Comparison of ENCODE assay signal across 8 cellular contexts in genomic region chr15:40941078-40941527, GRCh38. TPM values are rescaled to one million over a fixed set of nuclear protein-coding genes. Genes with fewer than 3 reads are reported as not detected.
A peak's percentile ranks its signal among the peaks of the same experiment; 100 is the strongest.
DNase-seq lines count a peak whose midpoint lies in the region; ATAC-seq, FAIRE-seq and TF ChIP-seq lines count a peak whose summit lies in the region.

No MANE protein-coding gene starts in this region.

- peak overlapping the region; percentile 83 for H3K27ac Mint-ChIP-seq in activated naive CD8-positive, alpha-beta T cell treated with anti-CD3 and anti-CD28 coated beads, Interleukin-2, amount 50 U/mL, for 24 hours

- 0% methylated on average over 2 of the region's 7 CpGs for WGBS in HepG2 (ENCODE audit: low lambda C conversion rate)
- WGBS in transverse colon (ENCODE audit: low coverage in 1 of 2), 2 donors: 19% methylated on average over 7 of the region's 7 CpGs; no CpG with 5 or more reads in 1 of the 2 donors

- no TSS peak for BruUV-seq in HepG2 (replicated peaks; lab: Mats Ljungman, UMichigan)

- no peaks in the 10 kb centered on the region for H3K36me3 Mint-ChIP-seq in activated naive CD8-positive, alpha-beta T cell treated with anti-CD3 and anti-CD28 coated beads, Interleukin-2, amount 50 U/mL, for 24 hours (ENCODE audit: low read depth)

- no peak for FAIRE-seq in HepG2 (lab: Jason Lieb, UNC)

- CTCF ChIA-PET in HepG2 (lab: Yijun Ruan, JAX; ENCODE audit: low intra/inter-chr PET ratio, low total read pairs): interaction anchor here (0.6 to 1.3 kb wide), 2 partner anchors 37 to 80 kb away, joined by 3 read pairs; no protein-coding TSS in a partner anchor

- H3K27ac ChIP-seq in cardiac muscle cell: no peak overlapping the region
- peak overlapping the region; percentile 51 for H3K27ac ChIP-seq in HepG2 (ENCODE audit: extremely low read length, insufficient read depth, low read length)
- peak overlapping the region; percentile 81 to 91 (median 86) for H3K27ac ChIP-seq in transverse colon

- TF ChIP-seq EP300 in HepG2 (IDR thresholded peaks at IDR 0.05; ENCODE audit: low read depth in 2 of 2, low read length in 2 of 2) (no peak), HepG2 (CRISPR knock-in tag; IDR thresholded peaks at IDR 0.05; ENCODE audit: borderline replicate concordance) (no peak), transverse colon (IDR thresholded peaks at IDR 0.05; ENCODE audit: low read depth) (no peak)

- peak overlapping the region; percentile 56 for H3K4me3 Mint-ChIP-seq in activated naive CD8-positive, alpha-beta T cell treated with anti-CD3 and anti-CD28 coated beads, Interleukin-2, amount 50 U/mL, for 24 hours

- TF ChIP-seq RAD21 in HepG2 (CRISPR knock-in tag; IDR thresholded peaks at IDR 0.05): no peak

- POLR2A ChIA-PET in HepG2 (lab: Yijun Ruan, JAX): interaction anchor here (1.0 to 2.1 kb wide), 6 partner anchors 9 to 46 kb away, joined by 3 to 10 read pairs (median 5); partner anchors contain the start of gene DLL4

- no peaks in the 10 kb centered on the region for H3K36me3 ChIP-seq in cardiac muscle cell
- H3K36me3 ChIP-seq in HepG2 (replicated peaks in 1 of 2; ENCODE audit: control insufficient read depth in 1 of 2, insufficient read depth in 2 of 2, low read length in 2 of 2): no peaks in the 10 kb centered on the region
- H3K36me3 ChIP-seq in transverse colon: no peaks in the 10 kb centered on the region

- peaks cover 8% of the 10 kb centered on the region for H3K4me1 ChIP-seq in cardiac muscle cell (ENCODE audit: low read depth)
- peaks cover 64% of the 10 kb centered on the region for H3K4me1 ChIP-seq in HepG2 (ENCODE audit: insufficient read depth, low read length)
- peaks cover 16 to 37% (median 21%) of the 10 kb centered on the region in 4 donors for H3K4me1 ChIP-seq in transverse colon

- no peak overlapping the region for H2AFZ ChIP-seq in HepG2 (ENCODE audit: low read length)

- H3K27me3 ChIP-seq in cardiac muscle cell (peaks cover 29% of the 10 kb centered on the region), HepG2 (ENCODE audit: control insufficient read depth in 1 of 2, insufficient read depth in 2 of 2, low read length in 2 of 2) (peaks cover 0 to 41% of the 10 kb centered on the region in 2 experiments; a peak in 3 of 5 replicates), transverse colon (no peaks in the 10 kb centered on the region)

- DNase-seq in cardiac muscle cell (ENCODE audit: low read depth in 1 of 2, low spot score in 1 of 2) (no peak), left ventricle myocardium superior (no peak), HepG2 (ENCODE audit: low spot score) (no peak), transverse colon (no peak), amniotic stem cell (lab: John Stamatoyannopoulos, UW) (no peak), SIG-M5 treated with dmso at 0.1 percent for 504 hours (lab: John Stamatoyannopoulos, UW; ENCODE audit: unreplicated experiment) (no peak)
- DNase-seq in activated naive CD8-positive, alpha-beta T cell treated with anti-CD3 and anti-CD28 coated beads, Interleukin-2, amount 50 U/mL, for 24 hours: no peak

- no peaks in the 10 kb centered on the region for H3K27me3 Mint-ChIP-seq in activated naive CD8-positive, alpha-beta T cell treated with anti-CD3 and anti-CD28 coated beads, Interleukin-2, amount 50 U/mL, for 24 hours

- H4K20me1 ChIP-seq in HepG2 (ENCODE audit: insufficient read depth, low read length): no peaks in the 10 kb centered on the region

- peak overlapping the region; percentile 39 for H3K4me3 ChIP-seq in cardiac muscle cell
- H3K4me3 ChIP-seq in HepG2 (replicated peaks in 1 of 3; ENCODE audit: insufficient read depth in 1 of 3, low read depth in 2 of 3, low read length in 3 of 3): peak overlapping the region; percentile 38 to 74 (median 52); a peak in 5 of 6 replicates
- H3K4me3 ChIP-seq in transverse colon: peak overlapping the region in 3 of 4 donors; percentile 43 to 61 (median 45)

- TF ChIP-seq CTCF in cardiac muscle cell (IDR thresholded peaks at IDR 0.05; ENCODE audit: low read depth, low read length) (no peak), HepG2 (CRISPR knock-in tag; IDR thresholded peaks at IDR 0.05) (no peak), transverse colon (IDR thresholded peaks at IDR 0.05) (no peak)

- intact Hi-C loops in left ventricle myocardium superior (cut with micrococcal nuclease): no loop called here
- intact Hi-C loops in HepG2 (cut with micrococcal nuclease; ENCODE audit: unreplicated experiment): loop anchor here (5.0 kb wide), 1 partner anchor 34 kb away; no protein-coding TSS in a partner anchor
- intact Hi-C loops in transverse colon (cut with DNase I; ENCODE audit: low total_unique reads): no loop called here

- H3K9me3 Mint-ChIP-seq in activated naive CD8-positive, alpha-beta T cell treated with anti-CD3 and anti-CD28 coated beads, Interleukin-2, amount 50 U/mL, for 24 hours: no peaks in the 10 kb centered on the region

- TF ChIP-seq POLR2A in HepG2 (IDR thresholded peaks at IDR 0.05; ENCODE audit: insufficient read depth in 1 of 2, low read depth in 2 of 2, low read length in 2 of 2) (no peak), transverse colon (IDR thresholded peaks at IDR 0.05) (no peak)

- peak overlapping the region; percentile 51 for H3K9ac ChIP-seq in HepG2 (ENCODE audit: insufficient read depth, low read depth, low read length)

- in situ Hi-C loops in HepG2 (cut with HindIII; ENCODE audit: extremely low pct_ligation_motif_present, low pct_unique_long_range_greater_than_20kb): no loop called here
- in situ Hi-C loops in transverse colon (cut with MboI; ENCODE audit: low pct_ligation_motif_present in 1 of 4, low pct_unique_long_range_greater_than_20kb in 1 of 4, low sequenced_read_pairs in 3 of 4): no loop called here

- ATAC-seq in left ventricle myocardium superior (no peak), HepG2 (peak; percentile 2), HG02852 (IDR thresholded peaks at IDR 0.05; ENCODE audit: unreplicated experiment) (no peak)
- ATAC-seq in activated naive CD8-positive, alpha-beta T cell treated with anti-CD3 and anti-CD28 coated beads, Interleukin-2, amount 50 U/mL, for 24 hours: no peak

- H3K9me3 ChIP-seq in cardiac muscle cell (ENCODE audit: low read depth) (no peaks in the 10 kb centered on the region), HepG2 (ENCODE audit: low read length) (no peaks in the 10 kb centered on the region), transverse colon (no peaks in the 10 kb centered on the region)

- peak overlapping the region; percentile 99 for H3K4me2 ChIP-seq in HepG2 (ENCODE audit: low read depth, low read length)

- peaks cover 27% of the 10 kb centered on the region for H3K4me1 Mint-ChIP-seq in activated naive CD8-positive, alpha-beta T cell treated with anti-CD3 and anti-CD28 coated beads, Interleukin-2, amount 50 U/mL, for 24 hours

- H3K79me2 ChIP-seq in HepG2 (ENCODE audit: insufficient read depth, low read length): no peaks in the 10 kb centered on the region

RNA-seq across cellular contexts. Expression of gene DLL4, which starts 12.0 kb away (rescaled TPM):
- 0.11 and 0.71 TPM in 2 replicates for total RNA-seq in cardiac muscle cell
- polyA plus RNA-seq in cardiac muscle cell: 0.42 TPM in 1 of 2 replicates, not detected in the other
- 11.6 TPM for total RNA-seq in left ventricle myocardium superior
- total RNA-seq in HepG2 (2016; rRNA removed; fragmentation: Illumina TruSeq; extraction: Trizol): 0.13 and 0.20 TPM in 2 replicates
- total RNA-seq in HepG2 (2016; cell fraction: cytosol; rRNA removed; fragmentation: Illumina TruSeq; extraction: Trizol; ENCODE audit: low read depth): 0.09 and 0.10 TPM in 2 replicates
- 0.07 and 0.19 TPM in 2 replicates for total RNA-seq in HepG2 (2016; cell fraction: insoluble cytoplasmic fraction; rRNA removed; fragmentation: Illumina TruSeq; extraction: Trizol)
- total RNA-seq in HepG2 (2016; cell fraction: membrane; rRNA removed; fragmentation: Illumina TruSeq; extraction: Trizol): 0.03 and 0.15 TPM in 2 replicates
- total RNA-seq in HepG2 (2016; cell fraction: nucleus; rRNA removed; fragmentation: Illumina TruSeq; extraction: Trizol): 0.19 TPM in 1 of 2 replicates, not detected in the other
- polyA plus RNA-seq in HepG2 (2011; rRNA removed): 0.25 and 0.27 TPM in 2 replicates
- 0.13 and 0.24 TPM in 2 replicates for polyA plus RNA-seq in HepG2 (2011; cell fraction: cytosol; rRNA removed)
- polyA plus RNA-seq in HepG2 (2011; cell fraction: nucleus; rRNA removed): 0.50 and 0.61 TPM in 2 replicates
- 0.13 and 0.43 TPM in 2 replicates for polyA plus RNA-seq in HepG2 (2012)
- polyA plus RNA-seq in HepG2 (2016; cell fraction: cytosol; fragmentation: Illumina TruSeq; extraction: Trizol; ENCODE audit: low read depth): 0.07 TPM in 1 of 2 replicates, not detected in the other
- polyA plus RNA-seq in HepG2 (2016; cell fraction: insoluble cytoplasmic fraction; fragmentation: Illumina TruSeq; extraction: Trizol; ENCODE audit: low read depth): 0.13 and 0.19 TPM in 2 replicates
- polyA plus RNA-seq in HepG2 (2016; cell fraction: membrane; fragmentation: Illumina TruSeq; extraction: Trizol; ENCODE audit: low read depth): 0.06 and 0.08 TPM in 2 replicates
- 0.34 and 0.39 TPM in 2 replicates for polyA plus RNA-seq in HepG2 (2016; cell fraction: nucleus; fragmentation: Illumina TruSeq; extraction: Trizol; ENCODE audit: insufficient read depth, low read depth)
- 0.98 and 7.6 TPM in 2 replicates for polyA minus RNA-seq in HepG2 (2011; rRNA and poly(A)+ RNA removed; ENCODE audit: low replicate concordance)
- polyA minus RNA-seq in HepG2 (2011; cell fraction: cytosol; rRNA and poly(A)+ RNA removed): 0.35 and 0.59 TPM in 2 replicates
- 0.12 and 0.26 TPM in 2 replicates for polyA minus RNA-seq in HepG2 (2011; cell fraction: nucleus; rRNA and poly(A)+ RNA removed)
- total RNA-seq in transverse colon: 10 to 100 TPM in 2 of 4 donors, 1 to 10 TPM in 2; 1.5 to 14.2 (median 10.2) TPM

RNA-seq across cellular contexts. Expression of gene CHAC1, which starts 12.2 kb away (rescaled TPM):
- 6.0 and 8.0 TPM in 2 replicates for total RNA-seq in cardiac muscle cell
- 3.1 and 5.0 TPM in 2 replicates for polyA plus RNA-seq in cardiac muscle cell
- 2.2 TPM for total RNA-seq in left ventricle myocardium superior
- not detected in 2 replicates for total RNA-seq in HepG2 (2016; rRNA removed; fragmentation: Illumina TruSeq; extraction: Trizol)
- not detected in 2 replicates for total RNA-seq in HepG2 (2016; cell fraction: cytosol; rRNA removed; fragmentation: Illumina TruSeq; extraction: Trizol; ENCODE audit: low read depth)
- not detected in 2 replicates for total RNA-seq in HepG2 (2016; cell fraction: insoluble cytoplasmic fraction; rRNA removed; fragmentation: Illumina TruSeq; extraction: Trizol)
- 0.15 TPM in 1 of 2 replicates, not detected in the other for total RNA-seq in HepG2 (2016; cell fraction: membrane; rRNA removed; fragmentation: Illumina TruSeq; extraction: Trizol)
- not detected in 2 replicates for total RNA-seq in HepG2 (2016; cell fraction: nucleus; rRNA removed; fragmentation: Illumina TruSeq; extraction: Trizol)
- 0.44 and 0.46 TPM in 2 replicates for polyA plus RNA-seq in HepG2 (2011; rRNA removed)
- polyA plus RNA-seq in HepG2 (2011; cell fraction: cytosol; rRNA removed): 0.41 and 0.63 TPM in 2 replicates
- 0.21 and 0.48 TPM in 2 replicates for polyA plus RNA-seq in HepG2 (2011; cell fraction: nucleus; rRNA removed)
- 0.39 TPM in 1 of 2 replicates, not detected in the other for polyA plus RNA-seq in HepG2 (2012)
- polyA plus RNA-seq in HepG2 (2016; cell fraction: cytosol; fragmentation: Illumina TruSeq; extraction: Trizol; ENCODE audit: low read depth): not detected in 2 replicates
- not detected in 2 replicates for polyA plus RNA-seq in HepG2 (2016; cell fraction: insoluble cytoplasmic fraction; fragmentation: Illumina TruSeq; extraction: Trizol; ENCODE audit: low read depth)
- not detected in 2 replicates for polyA plus RNA-seq in HepG2 (2016; cell fraction: membrane; fragmentation: Illumina TruSeq; extraction: Trizol; ENCODE audit: low read depth)
- not detected in 2 replicates for polyA plus RNA-seq in HepG2 (2016; cell fraction: nucleus; fragmentation: Illumina TruSeq; extraction: Trizol; ENCODE audit: insufficient read depth, low read depth)
- polyA minus RNA-seq in HepG2 (2011; rRNA and poly(A)+ RNA removed; ENCODE audit: low replicate concordance): 0.58 and 21.7 TPM in 2 replicates
- 1.1 and 2.0 TPM in 2 replicates for polyA minus RNA-seq in HepG2 (2011; cell fraction: cytosol; rRNA and poly(A)+ RNA removed)
- polyA minus RNA-seq in HepG2 (2011; cell fraction: nucleus; rRNA and poly(A)+ RNA removed): 0.39 and 0.62 TPM in 2 replicates
- 1 to 10 TPM in 3 of 4 donors, under 1 TPM in 1; 0.60 to 6.7 (median 2.5) TPM for total RNA-seq in transverse colon

RNA-seq across cellular contexts. Expression of gene VPS18, which starts 46.9 kb away (rescaled TPM):
- total RNA-seq in cardiac muscle cell (34.1 and 35.8 TPM in 2 replicates), left ventricle myocardium superior (22.7 TPM), HepG2 (2016; rRNA removed; fragmentation: Illumina TruSeq; extraction: Trizol) (15.8 and 17.0 TPM in 2 replicates), transverse colon (10 to 100 TPM; 18.3 to 58.7 (median 21.0) TPM)
- polyA plus RNA-seq in cardiac muscle cell (20.5 and 28.7 TPM in 2 replicates), HepG2 (2011; rRNA removed) (5.8 and 7.4 TPM in 2 replicates)
- 1.2 and 1.9 TPM in 2 replicates for total RNA-seq in HepG2 (2016; cell fraction: cytosol; rRNA removed; fragmentation: Illumina TruSeq; extraction: Trizol; ENCODE audit: low read depth)
- total RNA-seq in HepG2 (2016; cell fraction: insoluble cytoplasmic fraction; rRNA removed; fragmentation: Illumina TruSeq; extraction: Trizol): 14.9 and 16.0 TPM in 2 replicates
- total RNA-seq in HepG2 (2016; cell fraction: membrane; rRNA removed; fragmentation: Illumina TruSeq; extraction: Trizol): 3.9 and 4.3 TPM in 2 replicates
- total RNA-seq in HepG2 (2016; cell fraction: nucleus; rRNA removed; fragmentation: Illumina TruSeq; extraction: Trizol): 9.9 and 11.2 TPM in 2 replicates
- polyA plus RNA-seq in HepG2 (2011; cell fraction: cytosol; rRNA removed): 6.0 and 7.5 TPM in 2 replicates
- 9.2 and 9.4 TPM in 2 replicates for polyA plus RNA-seq in HepG2 (2011; cell fraction: nucleus; rRNA removed)
- polyA plus RNA-seq in HepG2 (2012): 5.0 and 5.3 TPM in 2 replicates
- polyA plus RNA-seq in HepG2 (2016; cell fraction: cytosol; fragmentation: Illumina TruSeq; extraction: Trizol; ENCODE audit: low read depth): 0.57 and 0.62 TPM in 2 replicates
- 9.1 and 10.3 TPM in 2 replicates for polyA plus RNA-seq in HepG2 (2016; cell fraction: insoluble cytoplasmic fraction; fragmentation: Illumina TruSeq; extraction: Trizol; ENCODE audit: low read depth)
- polyA plus RNA-seq in HepG2 (2016; cell fraction: membrane; fragmentation: Illumina TruSeq; extraction: Trizol; ENCODE audit: low read depth): 1.1 and 1.8 TPM in 2 replicates
- 13.2 and 13.9 TPM in 2 replicates for polyA plus RNA-seq in HepG2 (2016; cell fraction: nucleus; fragmentation: Illumina TruSeq; extraction: Trizol; ENCODE audit: insufficient read depth, low read depth)
- polyA minus RNA-seq in HepG2 (2011; rRNA and poly(A)+ RNA removed; ENCODE audit: low replicate concordance): 42.6 and 112 TPM in 2 replicates
- polyA minus RNA-seq in HepG2 (2011; cell fraction: cytosol; rRNA and poly(A)+ RNA removed): 11.8 and 12.4 TPM in 2 replicates
- 9.3 and 9.8 TPM in 2 replicates for polyA minus RNA-seq in HepG2 (2011; cell fraction: nucleus; rRNA and poly(A)+ RNA removed)
